Comparison of ENCODE assay signal across 9 cellular contexts in the genomic region with DNA sequence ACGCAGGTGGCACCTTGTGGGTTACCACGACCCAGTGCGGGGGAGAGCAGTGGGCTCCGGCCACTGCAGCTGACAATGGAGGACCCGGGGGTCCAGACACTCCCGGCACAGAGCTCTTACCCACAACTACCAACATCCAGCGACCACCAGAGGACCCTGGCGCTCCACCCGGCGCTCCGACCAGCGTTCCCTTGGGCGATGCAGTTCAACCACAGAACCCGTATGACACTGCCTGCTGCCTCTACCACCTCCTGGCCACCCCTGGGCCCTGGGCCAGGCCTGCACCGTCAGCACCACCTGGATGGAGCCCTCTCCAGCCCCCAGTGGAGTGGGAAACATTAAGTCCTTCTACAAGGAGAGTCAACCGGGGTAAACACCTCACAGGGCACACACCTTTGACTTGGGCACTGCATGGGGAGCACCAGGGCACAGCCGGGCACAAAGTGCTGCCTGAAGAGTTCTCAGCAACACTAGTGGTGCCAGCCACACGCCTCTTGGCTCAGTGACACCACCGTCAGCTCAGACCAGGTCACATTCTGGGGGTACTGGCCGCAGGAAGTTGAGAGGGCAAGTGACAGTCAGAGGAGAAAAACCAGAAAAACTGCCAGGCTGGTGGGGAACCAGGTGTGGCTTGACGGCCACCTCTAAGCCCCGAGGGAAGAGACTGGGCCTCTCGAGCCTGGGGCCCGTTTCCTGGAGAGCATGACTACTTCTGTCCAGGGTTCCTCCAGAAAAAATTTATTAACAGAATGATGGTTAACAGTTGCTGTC. TPM values are rescaled to one million over a fixed set of nuclear protein-coding genes. Genes with fewer than 3 reads are reported as not detected.
DNase-seq lines count a peak whose midpoint lies in the region; ATAC-seq, FAIRE-seq and TF ChIP-seq lines count a peak whose summit lies in the region.
"Had no signal": no experiment of that assay in that cellular context is flagged by ENCODE, and none has a peak within 500 bp of the region (broad histone marks: within the 10 kb centered on the region; RNA-seq: fewer than 3 reads in every experiment).

No MANE protein-coding gene starts in this region.

- TF ChIP-seq EP300 in GM12878 (IDR thresholded peaks at IDR 0.05; ENCODE audit: borderline replicate concordance in 1 of 2, control insufficient read depth in 1 of 2, low read depth in 2 of 2, low read length in 2 of 2): no peak

- no peak overlapping the region for H2AFZ ChIP-seq in GM12878 (ENCODE audit: control insufficient read depth, low read depth, low read length)

- ATAC-seq in GM12878: peak; percentile 3

- CTCF ChIA-PET in GM12878 (lab: Yijun Ruan, JAX): interaction anchor here (0.6 to 1.8 kb wide), 3 partner anchors 22 to 107 kb away, joined by 3 to 9 read pairs (median 3); no protein-coding TSS in a partner anchor
- CTCF ChIA-PET in HEK293T (lab: Yijun Ruan, JAX): no interaction called here

- peaks cover 24% of the 10 kb centered on the region for H3K4me1 ChIP-seq in GM12878 (ENCODE audit: control insufficient read depth, insufficient read depth, low read length)
- peaks cover 41 to 79% (median 70%) of the 10 kb centered on the region in 4 donors for H3K4me1 ChIP-seq in liver (ENCODE audit: control insufficient read depth in 4 of 4, insufficient read depth in 4 of 4, low read length in 3 of 4)
- H3K4me1 ChIP-seq in tibial artery: peaks cover 15 to 76% (median 63%) of the 10 kb centered on the region in 4 donors

- H3K9ac ChIP-seq in GM12878 (ENCODE audit: control insufficient read depth, insufficient read depth, low read length) (peak overlapping the region; percentile 87), liver (ENCODE audit: low read depth in 1 of 2, low read length in 2 of 2) (no peak overlapping the region)

- intact Hi-C loops in GM12878 (cut with micrococcal nuclease; ENCODE audit: unreplicated experiment): loop anchor here (1.0 to 5.0 kb wide), 5 partner anchors 27 to 114 kb away; no protein-coding TSS in a partner anchor
- intact Hi-C loops in tibial artery (cut with DNase I; ENCODE audit: low total_unique reads): loop anchor here (1.0 to 5.0 kb wide), 2 partner anchors 46 to 79 kb away; no protein-coding TSS in a partner anchor

- POLR2A ChIA-PET in GM12878 (lab: Charles Lee): interaction anchor here (0.8 to 6.2 kb wide), 3 partner anchors 27 to 101 kb away, joined by 5 to 42 read pairs (median 6); a partner anchor contains a TSS
- POLR2A ChIA-PET in HEK293T (lab: Yijun Ruan, JAX): interaction anchor here (1.3 to 3.0 kb wide), 2 partner anchors 43 to 100 kb away, joined by 4 to 22 read pairs; a partner anchor contains a TSS

- H3K36me3 ChIP-seq in GM12878 (ENCODE audit: control insufficient read depth in 2 of 2, insufficient read depth in 2 of 2, low read length in 1 of 2) (peaks cover 2 to 13% of the 10 kb centered on the region in 2 experiments; a peak in 3 of 4 replicates), liver (ENCODE audit: control insufficient read depth in 4 of 4, insufficient read depth in 3 of 4, low read depth in 1 of 4, low read length in 3 of 4) (peaks cover 0 to 4% (median 0%) of the 10 kb centered on the region in 4 donors), tibial artery (peaks cover 0 to 8% (median under 1%) of the 10 kb centered on the region in 3 donors)
- H3K36me3 ChIP-seq: cardiac muscle cell had no signal

- peaks cover 7% of the 10 kb centered on the region; the same call in 1 of the 2 replicates for H4K20me1 ChIP-seq in GM12878 (ENCODE audit: control insufficient read depth, insufficient read depth)

- H3K27ac ChIP-seq in GM12878 (ENCODE audit: control insufficient read depth, insufficient read depth): peak overlapping the region; percentile 95
- H3K27ac ChIP-seq in liver (ENCODE audit: low read depth in 1 of 2, low read length in 2 of 2): peak overlapping the region; percentile 87 to 97
- H3K27ac ChIP-seq in tibial artery: peak overlapping the region in 1 of 2 donors; percentile 85

- TF ChIP-seq CTCF in GM12878 (IDR thresholded peaks at IDR 0.05 in 2 of 3, conservative IDR thresholded peaks at IDR 0.05 in 1 of 3; ENCODE audit: control insufficient read depth in 2 of 3, extremely low read depth in 1 of 3, insufficient read depth in 1 of 3, low read depth in 3 of 3, low read length in 3 of 3) (no peak), liver (IDR thresholded peaks at IDR 0.05; ENCODE audit: low read depth, low read length, missing input control) (no peak), tibial artery (IDR thresholded peaks at IDR 0.05) (no peak)

- H3K4me3 ChIP-seq in GM12878 (peak overlapping the region; percentile 80), liver (ENCODE audit: low read depth in 1 of 3, low read length in 3 of 3) (no peak overlapping the region), tibial artery (peak overlapping the region; percentile 61 to 67)

- H3K9me3 ChIP-seq in GM12878 (replicated peaks; ENCODE audit: control insufficient read depth, insufficient read depth, low read length): peaks cover 2% of the 10 kb centered on the region; the same call in 2 of the 3 replicates
- H3K9me3 ChIP-seq in liver (ENCODE audit: control insufficient read depth in 4 of 4, low read length in 3 of 4): peaks cover 0 to 2% (median 0%) of the 10 kb centered on the region in 4 donors
- no peaks in the 10 kb centered on the region for H3K9me3 ChIP-seq in tibial artery

- RAD21 ChIA-PET in GM12878 (lab: Charles Lee; ENCODE audit: unreplicated experiment): interaction anchor here (0.7 to 3.6 kb wide), 6 partner anchors 41 to 100 kb away, joined by 3 to 23 read pairs (median 4); a partner anchor contains a TSS

- SMC1A ChIA-PET in GM12878 (lab: Charles Lee; ENCODE audit: uncharacterized antibody, unreplicated experiment): interaction anchor here (1.3 to 1.9 kb wide), 2 partner anchors 27 to 79 kb away, joined by 3 to 5 read pairs; no protein-coding TSS in a partner anchor

- FAIRE-seq in GM12878 (lab: Jason Lieb, UNC): no peak

- no peak for TF ChIP-seq POLR2A in GM12878 (IDR thresholded peaks at IDR 0.05; ENCODE audit: low read depth, low read length)

- in situ Hi-C loops in GM12878 (cut with MboI): no loop called here

- H3K79me2 ChIP-seq in GM12878 (ENCODE audit: control insufficient read depth, insufficient read depth, low read length): peaks cover 73% of the 10 kb centered on the region

- TSS peak; percentile 55 for BruUV-seq in GM12878 (replicated peaks; lab: Mats Ljungman, UMichigan)

- peak; percentile 5 for DNase-seq in stimulated activated CD4-positive, alpha-beta T cell treated with anti-CD3 and anti-CD28 coated beads, Interleukin-4, amount 100 ng/mL, for 1 hour
- no peak for DNase-seq in stimulated activated CD4-positive, alpha-beta T cell treated with anti-CD3 and anti-CD28 coated beads, Interleukin-2, amount 100 ng/mL, for 48 hours
- DNase-seq in GM12878 (ENCODE audit: low read depth, low spot score) (no peak), tibial artery (peak; percentile 17 to 66), hypothalamus (lab: John Stamatoyannopoulos, UW) (no peak), HEK293T (ENCODE audit: extremely low spot score) (no peak)
- DNase-seq in stimulated activated naive CD4-positive, alpha-beta T cell (lab: John Stamatoyannopoulos, UW): no peak

- no peaks in the 10 kb centered on the region for H3K27me3 ChIP-seq in GM12878 (replicated peaks in 1 of 2; ENCODE audit: control insufficient read depth in 2 of 2, insufficient read depth in 2 of 2, low read length in 1 of 2)
- H3K27me3 ChIP-seq in liver (ENCODE audit: control insufficient read depth in 4 of 4, insufficient read depth in 4 of 4, low read length in 3 of 4): no peaks in the 10 kb centered on the region
- no peaks in the 10 kb centered on the region for H3K27me3 ChIP-seq in tibial artery
- H3K27me3 ChIP-seq: cardiac muscle cell had no signal

- no peak for TF ChIP-seq RAD21 in GM12878 (IDR thresholded peaks at IDR 0.05; ENCODE audit: insufficient read depth, low read depth, low read length)
- TF ChIP-seq RAD21 in liver (IDR thresholded peaks at IDR 0.05): no peak

- WGBS in GM12878 (ENCODE audit: insufficient coverage, insufficient replicate concordance, low lambda C conversion rate, missing lambda C conversion rate): 21% methylated on average over 23 of the region's 24 CpGs
- WGBS in liver: 61% methylated on average over 24 of the region's 24 CpGs

- peak overlapping the region; percentile 98 for H3K4me2 ChIP-seq in GM12878 (ENCODE audit: control insufficient read depth, insufficient read depth)

RNA-seq across cellular contexts. Expression of a gene that starts 2.6 kb away (rescaled TPM):
- total RNA-seq in GM12878 (2013; cell fraction: nucleolus; rRNA removed): 114 and 143 TPM in 2 replicates
- 143 and 160 TPM in 2 replicates for total RNA-seq in GM12878 (2014; rRNA removed)
- 53.9 and 62.2 TPM in 2 replicates for total RNA-seq in GM12878 (2014; rRNA removed; fragmentation: Illumina TruSeq; extraction: Trizol)
- 182 TPM in 2 replicates for total RNA-seq in GM12878 (2021)
- 42.6 TPM for polyA plus RNA-seq in GM12878 (2011; ENCODE audit: low read depth)
- polyA plus RNA-seq in GM12878 (2011; rRNA removed): 59.1 and 78.2 TPM in 2 replicates
- polyA plus RNA-seq in GM12878 (2011; cell fraction: cytosol; rRNA removed): 120 and 316 TPM in 2 replicates
- polyA plus RNA-seq in GM12878 (2011; cell fraction: nucleus; rRNA removed): 515 and 586 TPM in 2 replicates
- 132 and 134 TPM in 2 replicates for polyA plus RNA-seq in GM12878 (2012)
- 45.1 and 63.9 TPM in 2 replicates for polyA plus RNA-seq in GM12878 (2014; fragmentation: Illumina TruSeq; extraction: Trizol)
- 10 to 100 TPM in 1 of 2 experiments, 1 to 10 TPM in 1; 7.4 to 21.2 TPM for polyA plus RNA-seq in GM12878 (2014; fragmentation: Nextera tagmentation; extraction: Ambion mirVana)
- 164 and 182 TPM in 2 replicates for polyA plus RNA-seq in GM12878 (2014; rRNA removed)
- 10 to 100 TPM; 36.8 to 43.1 TPM for polyA plus RNA-seq in GM12878 (2016; fragmentation: Nextera tagmentation; extraction: Ambion mirVana)
- 94.5 and 212 TPM in 2 replicates for polyA minus RNA-seq in GM12878 (2011; rRNA and poly(A)+ RNA removed)
- 114 and 138 TPM in 2 replicates for polyA minus RNA-seq in GM12878 (2011; cell fraction: cytosol; rRNA and poly(A)+ RNA removed)
- 50.2 and 76.5 TPM in 2 replicates for polyA minus RNA-seq in GM12878 (2011; cell fraction: nucleus; rRNA and poly(A)+ RNA removed)
- total RNA-seq in liver: 100 to 1,000 TPM in 1 of 2 donors, 10 to 100 TPM in 1; 88.7 to 156 TPM
- 10 to 100 TPM; 27.5 to 70.4 TPM for polyA plus RNA-seq in liver

RNA-seq across cellular contexts. Expression of a gene that starts 43.4 kb away (rescaled TPM):
- total RNA-seq in GM12878 (2013; cell fraction: nucleolus; rRNA removed): 57.4 and 73.6 TPM in 2 replicates
- 47.1 and 52.1 TPM in 2 replicates for total RNA-seq in GM12878 (2014; rRNA removed)
- 19.2 and 23.9 TPM in 2 replicates for total RNA-seq in GM12878 (2014; rRNA removed; fragmentation: Illumina TruSeq; extraction: Trizol)
- 61.7 and 63.1 TPM in 2 replicates for total RNA-seq in GM12878 (2021)
- 13.5 TPM for polyA plus RNA-seq in GM12878 (2011; ENCODE audit: low read depth)
- polyA plus RNA-seq in GM12878 (2011; rRNA removed): 35.0 and 57.0 TPM in 2 replicates
- polyA plus RNA-seq in GM12878 (2011; cell fraction: cytosol; rRNA removed): 70.9 and 100 TPM in 2 replicates
- 236 and 285 TPM in 2 replicates for polyA plus RNA-seq in GM12878 (2011; cell fraction: nucleus; rRNA removed)
- 33.4 and 36.2 TPM in 2 replicates for polyA plus RNA-seq in GM12878 (2012)
- polyA plus RNA-seq in GM12878 (2014; fragmentation: Illumina TruSeq; extraction: Trizol): 8.8 and 21.4 TPM in 2 replicates
- polyA plus RNA-seq in GM12878 (2014; fragmentation: Nextera tagmentation; extraction: Ambion mirVana): 1 to 10 TPM; 3.6 to 7.5 TPM
- polyA plus RNA-seq in GM12878 (2014; rRNA removed): 63.7 and 67.3 TPM in 2 replicates
- polyA plus RNA-seq in GM12878 (2016; fragmentation: Nextera tagmentation; extraction: Ambion mirVana): 10 to 100 TPM; 63.6 to 67.1 TPM
- polyA minus RNA-seq in GM12878 (2011; rRNA and poly(A)+ RNA removed): 27.7 and 52.1 TPM in 2 replicates
- 26.6 and 31.9 TPM in 2 replicates for polyA minus RNA-seq in GM12878 (2011; cell fraction: cytosol; rRNA and poly(A)+ RNA removed)
- polyA minus RNA-seq in GM12878 (2011; cell fraction: nucleus; rRNA and poly(A)+ RNA removed): 42.7 and 54.5 TPM in 2 replicates
- total RNA-seq in liver: 10 to 100 TPM; 28.7 to 33.9 TPM
- 10 to 100 TPM; 20.9 to 30.9 TPM for polyA plus RNA-seq in liver

Comparison
In these comparisons a context has a peak if more than half of its experiments do, and no peak if none do; other contexts are left out.
1. DNase-seq: peak in stimulated activated CD4-positive, alpha-beta T cell treated with anti-CD3 and anti-CD28 coated beads, Interleukin-4, amount 100 ng/mL, for 1 hour (single experiment) and tibial artery (2 of 2); none in stimulated activated CD4-positive, alpha-beta T cell treated with anti-CD3 and anti-CD28 coated beads, Interleukin-2, amount 100 ng/mL, for 48 hours (0 of 2), GM12878 (single experiment), hypothalamus (0 of 51), HEK293T (single experiment) and stimulated activated naive CD4-positive, alpha-beta T cell (0 of 6).
2. H3K4me3 ChIP-seq: peak in GM12878 (single experiment) and tibial artery (2 of 2); none in liver (0 of 3).